16 cellular contexts compared by ENCODE assay signal in the genomic region with DNA sequence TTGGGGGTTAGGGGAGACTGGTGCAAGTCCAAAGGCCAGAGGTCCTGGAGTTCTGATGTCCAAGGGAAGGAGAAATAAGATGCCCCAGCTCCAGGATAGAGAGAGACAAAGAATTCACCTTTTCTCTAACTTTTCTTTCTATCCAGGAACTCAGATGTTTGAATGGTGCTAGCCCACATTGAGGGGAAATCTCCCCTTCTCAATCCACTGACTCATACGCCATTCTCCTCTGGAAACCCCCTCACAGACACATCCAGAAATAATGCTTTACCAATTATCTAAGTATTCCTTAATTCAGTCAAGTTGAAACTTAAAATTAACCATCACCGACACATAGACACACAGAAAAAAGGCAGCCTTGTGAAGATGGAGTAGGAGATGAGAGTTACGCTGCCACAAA.
A peak's percentile ranks its signal among the peaks of the same experiment; 100 is the strongest.
DNase-seq lines count a peak whose midpoint lies in the region; ATAC-seq and TF ChIP-seq lines count a peak whose summit lies in the region.
"Had no signal": no experiment of that assay in that cellular context is flagged by ENCODE, and none has a peak within 500 bp of the region (broad histone marks: within the 10 kb centered on the region; RNA-seq: fewer than 3 reads in every experiment).

No MANE protein-coding gene starts in this region.

- no peak for DNase-seq in GM23338 (ENCODE audit: low spot score)
- no peak for DNase-seq in neural progenitor cell (ENCODE audit: low spot score)
- DNase-seq in MCF 10A (ENCODE audit: unreplicated experiment), result no peak
- no peak for DNase-seq in KBM-7
- DNase-seq in activated CD4-positive, alpha-beta T cell treated with anti-CD3 and anti-CD28 coated beads for 36 hours, result no peak
- DNase-seq: ACHN; BE2C; C1 segment of cervical spinal cord; CD4-positive, CD25-positive, alpha-beta regulatory T cell; CD8-positive, alpha-beta memory T cell; COR-L47; DMS 273 treated with DMSO at 0.1 percent for 48 hours; DMS53; HCEC 1CT had no signal

- no peaks in the 10 kb centered on the region for H3K27me3 Mint-ChIP-seq in GM23338 (ENCODE audit: insufficient read depth, low read depth, poor library complexity)
- H3K27me3 Mint-ChIP-seq in neural progenitor cell (ENCODE audit: insufficient read depth, low read depth), result no peaks in the 10 kb centered on the region
- peaks cover 84% of the 10 kb centered on the region for H3K27me3 Mint-ChIP-seq in MCF 10A (ENCODE audit: insufficient read depth, unreplicated experiment)
- H3K27me3 Mint-ChIP-seq in activated CD4-positive, alpha-beta T cell treated with anti-CD3 and anti-CD28 coated beads for 36 hours, result no peaks in the 10 kb centered on the region
- H3K27me3 Mint-ChIP-seq: CD4-positive, CD25-positive, alpha-beta regulatory T cell; CD8-positive, alpha-beta memory T cell had no signal

- H4K20me1 ChIP-seq in GM23338 (replicated peaks; ENCODE audit: insufficient read depth) (no peaks in the 10 kb centered on the region), neural progenitor cell (ENCODE audit: low read depth) (no peaks in the 10 kb centered on the region)

- H3K4me1 Mint-ChIP-seq in GM23338, result peaks cover 17% of the 10 kb centered on the region; the same call in 2 of the 3 replicates
- H3K4me1 Mint-ChIP-seq in neural progenitor cell, result peaks cover 18% of the 10 kb centered on the region
- H3K4me1 Mint-ChIP-seq in MCF 10A (ENCODE audit: insufficient read depth, unreplicated experiment), result no peaks in the 10 kb centered on the region
- no peaks in the 10 kb centered on the region for H3K4me1 Mint-ChIP-seq in activated CD4-positive, alpha-beta T cell treated with anti-CD3 and anti-CD28 coated beads for 36 hours
- H3K4me1 Mint-ChIP-seq: CD4-positive, CD25-positive, alpha-beta regulatory T cell; CD8-positive, alpha-beta memory T cell had no signal

- no peaks in the 10 kb centered on the region for H3F3A ChIP-seq in GM23338 (replicated peaks; ENCODE audit: low read depth)
- H3F3A ChIP-seq in neural progenitor cell (ENCODE audit: low read depth), result no peaks in the 10 kb centered on the region

- H3K4me1 ChIP-seq in GM23338 (ENCODE audit: insufficient read depth), result peaks cover 10% of the 10 kb centered on the region
- H3K4me1 ChIP-seq in neural progenitor cell, result peaks cover 9% of the 10 kb centered on the region
- H3K4me1 ChIP-seq: BE2C had no signal

- H3K4me3 ChIP-seq in GM23338 (no peak overlapping the region), neural progenitor cell (no peak overlapping the region)

- no peak overlapping the region for H3K9ac ChIP-seq in neural progenitor cell

- BruUV-seq in MCF 10A (replicated peaks; lab: Mats Ljungman, UMichigan), result no TSS peak

- H3K9me3 Mint-ChIP-seq in GM23338 (no peaks in the 10 kb centered on the region), neural progenitor cell (peaks cover 7% of the 10 kb centered on the region), MCF 10A (ENCODE audit: unreplicated experiment) (no peaks in the 10 kb centered on the region)
- peaks cover 1% of the 10 kb centered on the region for H3K9me3 Mint-ChIP-seq in activated CD4-positive, alpha-beta T cell treated with anti-CD3 and anti-CD28 coated beads for 36 hours (ENCODE audit: low read depth)

- CTCF ChIA-PET in MCF 10A (lab: Yijun Ruan, JAX), result no interaction called here
- CTCF ChIA-PET in activated CD4-positive, alpha-beta T cell treated with anti-CD3 and anti-CD28 coated beads for 36 hours (lab: Charles Lee), result no interaction called here

- H2AFZ ChIP-seq in GM23338 (0 out of 2 replicates have a peak overlapping the region, but pooled peaks have one; percentile 39), neural progenitor cell (replicated peaks) (peak overlapping the region; percentile 9)

- TF ChIP-seq CTCF in GM23338 (conservative IDR thresholded peaks at IDR 0.05; ENCODE audit: low read depth in 2 of 2), result no peak
- TF ChIP-seq CTCF in neural progenitor cell (IDR thresholded peaks at IDR 0.05), result no peak
- no peak for TF ChIP-seq CTCF in MCF 10A (IDR thresholded peaks at IDR 0.05; ENCODE audit: unreplicated experiment)

- POLR2A ChIA-PET in MCF 10A (lab: Yijun Ruan, JAX), result no interaction called here
- POLR2A ChIA-PET in activated CD4-positive, alpha-beta T cell treated with anti-CD3 and anti-CD28 coated beads for 36 hours (lab: Charles Lee), result no interaction called here

- intact Hi-C loops in MCF 10A (cut with micrococcal nuclease), result no loop called here
- intact Hi-C loops in activated CD4-positive, alpha-beta T cell treated with anti-CD3 and anti-CD28 coated beads for 36 hours (cut with DNase I, micrococcal nuclease), result no loop called here

- no peaks in the 10 kb centered on the region for H3K9me3 ChIP-seq in neural progenitor cell (ENCODE audit: low read depth)
- H3K9me3 ChIP-seq: BE2C had no signal

- ATAC-seq in GM23338 (no peak), HG03432 (IDR thresholded peaks at IDR 0.05; ENCODE audit: unreplicated experiment) (peak; percentile 75)
- no peak for ATAC-seq in activated CD4-positive, alpha-beta T cell treated with anti-CD3 and anti-CD28 coated beads for 36 hours

- H3K79me2 ChIP-seq in GM23338 (replicated peaks; ENCODE audit: insufficient read depth), result no peaks in the 10 kb centered on the region
- no peaks in the 10 kb centered on the region for H3K79me2 ChIP-seq in neural progenitor cell (ENCODE audit: low read depth)

- no peak overlapping the region for H3K27ac ChIP-seq in GM23338 (ENCODE audit: low read depth)
- no peak overlapping the region for H3K27ac ChIP-seq in neural progenitor cell
- H3K27ac ChIP-seq: HL-60 had no signal

- H3K4me3 Mint-ChIP-seq in GM23338, result no peak overlapping the region
- H3K4me3 Mint-ChIP-seq in neural progenitor cell, result no peak overlapping the region
- no peak overlapping the region for H3K4me3 Mint-ChIP-seq in MCF 10A (ENCODE audit: unreplicated experiment)
- no peak overlapping the region for H3K4me3 Mint-ChIP-seq in activated CD4-positive, alpha-beta T cell treated with anti-CD3 and anti-CD28 coated beads for 36 hours
- H3K4me3 Mint-ChIP-seq: CD4-positive, CD25-positive, alpha-beta regulatory T cell; CD8-positive, alpha-beta memory T cell had no signal

- H3K27ac Mint-ChIP-seq in GM23338 (no peak overlapping the region), neural progenitor cell (no peak overlapping the region), MCF 10A (ENCODE audit: low read depth, unreplicated experiment) (no peak overlapping the region)
- no peak overlapping the region for H3K27ac Mint-ChIP-seq in activated CD4-positive, alpha-beta T cell treated with anti-CD3 and anti-CD28 coated beads for 36 hours
- H3K27ac Mint-ChIP-seq: CD4-positive, CD25-positive, alpha-beta regulatory T cell; CD8-positive, alpha-beta memory T cell had no signal

- in situ Hi-C loops in KBM-7 (cut with MboI; ENCODE audit: low pct_unique_long_range_greater_than_20kb, low sequenced_read_pairs), result no loop called here

- no peaks in the 10 kb centered on the region for H3K9me2 ChIP-seq in GM23338 (ENCODE audit: insufficient read depth)

- H3K4me2 ChIP-seq in GM23338 (no peak overlapping the region), neural progenitor cell (no peak overlapping the region)

- H3K27me3 ChIP-seq in GM23338 (ENCODE audit: insufficient read depth), result no peaks in the 10 kb centered on the region
- H3K27me3 ChIP-seq in neural progenitor cell, result no peaks in the 10 kb centered on the region
- H3K27me3 ChIP-seq: BE2C had no signal

- H3K36me3 ChIP-seq in GM23338 (ENCODE audit: insufficient read depth), result no peaks in the 10 kb centered on the region
- no peaks in the 10 kb centered on the region for H3K36me3 ChIP-seq in neural progenitor cell
- H3K36me3 ChIP-seq: BE2C had no signal

- no peaks in the 10 kb centered on the region for H3K36me3 Mint-ChIP-seq in GM23338 (ENCODE audit: low read depth)
- no peaks in the 10 kb centered on the region for H3K36me3 Mint-ChIP-seq in neural progenitor cell
- no peaks in the 10 kb centered on the region for H3K36me3 Mint-ChIP-seq in MCF 10A (ENCODE audit: insufficient read depth, unreplicated experiment)
- H3K36me3 Mint-ChIP-seq in activated CD4-positive, alpha-beta T cell treated with anti-CD3 and anti-CD28 coated beads for 36 hours (ENCODE audit: low read depth), result no peaks in the 10 kb centered on the region
- H3K36me3 Mint-ChIP-seq: CD4-positive, CD25-positive, alpha-beta regulatory T cell; CD8-positive, alpha-beta memory T cell had no signal

TF ChIP-seq in GM23338, 12 proteins besides CTCF, POLR2A, EP300 and RAD21 (continues in another document):
- TF ChIP-seq POLR2AphosphoS5 (IDR thresholded peaks at IDR 0.05; ENCODE audit: low read depth) (no peak), CREB1 (CRISPR knock-in tag; IDR thresholded peaks at IDR 0.05; ENCODE audit: low read depth) (no peak), ZNF114 (CRISPR knock-in tag; IDR thresholded peaks at IDR 0.05) (no peak), EZH2 (IDR thresholded peaks at IDR 0.05; ENCODE audit: low read depth, unreplicated experiment) (no peak)
- TF ChIP-seq, protein P1, sequence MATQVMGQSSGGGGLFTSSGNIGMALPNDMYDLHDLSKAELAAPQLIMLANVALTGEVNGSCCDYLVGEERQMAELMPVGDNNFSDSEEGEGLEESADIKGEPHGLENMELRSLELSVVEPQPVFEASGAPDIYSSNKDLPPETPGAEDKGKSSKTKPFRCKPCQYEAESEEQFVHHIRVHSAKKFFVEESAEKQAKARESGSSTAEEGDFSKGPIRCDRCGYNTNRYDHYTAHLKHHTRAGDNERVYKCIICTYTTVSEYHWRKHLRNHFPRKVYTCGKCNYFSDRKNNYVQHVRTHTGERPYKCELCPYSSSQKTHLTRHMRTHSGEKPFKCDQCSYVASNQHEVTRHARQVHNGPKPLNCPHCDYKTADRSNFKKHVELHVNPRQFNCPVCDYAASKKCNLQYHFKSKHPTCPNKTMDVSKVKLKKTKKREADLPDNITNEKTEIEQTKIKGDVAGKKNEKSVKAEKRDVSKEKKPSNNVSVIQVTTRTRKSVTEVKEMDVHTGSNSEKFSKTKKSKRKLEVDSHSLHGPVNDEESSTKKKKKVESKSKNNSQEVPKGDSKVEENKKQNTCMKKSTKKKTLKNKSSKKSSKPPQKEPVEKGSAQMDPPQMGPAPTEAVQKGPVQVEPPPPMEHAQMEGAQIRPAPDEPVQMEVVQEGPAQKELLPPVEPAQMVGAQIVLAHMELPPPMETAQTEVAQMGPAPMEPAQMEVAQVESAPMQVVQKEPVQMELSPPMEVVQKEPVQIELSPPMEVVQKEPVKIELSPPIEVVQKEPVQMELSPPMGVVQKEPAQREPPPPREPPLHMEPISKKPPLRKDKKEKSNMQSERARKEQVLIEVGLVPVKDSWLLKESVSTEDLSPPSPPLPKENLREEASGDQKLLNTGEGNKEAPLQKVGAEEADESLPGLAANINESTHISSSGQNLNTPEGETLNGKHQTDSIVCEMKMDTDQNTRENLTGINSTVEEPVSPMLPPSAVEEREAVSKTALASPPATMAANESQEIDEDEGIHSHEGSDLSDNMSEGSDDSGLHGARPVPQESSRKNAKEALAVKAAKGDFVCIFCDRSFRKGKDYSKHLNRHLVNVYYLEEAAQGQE (IDR thresholded peaks at IDR 0.05; ENCODE audit: unreplicated experiment), result no peak
